11 cellular contexts compared by ENCODE assay signal in the genomic region with DNA sequence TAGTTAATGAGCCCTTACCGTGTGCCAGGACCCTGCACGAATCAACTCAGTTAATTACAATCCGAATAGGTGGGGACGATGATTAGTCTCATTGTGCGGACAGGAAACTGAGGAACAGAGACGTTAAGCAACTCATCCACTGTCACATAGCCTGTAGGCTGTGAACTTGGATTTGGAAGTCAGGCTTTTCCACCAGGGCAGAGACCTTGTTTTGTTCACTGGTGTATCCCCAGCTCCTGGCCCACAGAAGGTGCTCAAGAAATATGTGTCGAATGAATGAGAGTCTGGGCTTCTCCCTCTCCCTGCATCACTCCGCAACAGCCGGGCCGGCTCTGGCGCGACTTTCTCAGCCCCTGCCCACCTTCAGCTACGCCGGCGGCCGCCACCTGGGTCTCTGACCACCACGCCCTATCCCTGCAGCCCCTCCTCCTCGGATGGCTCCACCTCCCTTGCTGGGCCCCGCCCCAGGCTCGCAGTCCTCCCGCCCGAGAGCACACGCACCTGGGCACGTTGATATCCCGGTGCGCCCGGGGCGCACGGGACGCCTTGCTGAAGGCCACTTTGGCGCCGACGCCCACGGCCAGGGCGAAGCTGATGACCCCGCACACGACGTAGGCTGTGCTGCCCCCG. TPM values are rescaled to one million over a fixed set of nuclear protein-coding genes. Genes with fewer than 3 reads are reported as not detected.
DNase-seq lines count a peak whose midpoint lies in the region; ATAC-seq lines count a peak whose summit lies in the region.
"Had no signal": no experiment of that assay in that cellular context is flagged by ENCODE, and none has a peak within 500 bp of the region (broad histone marks: within the 10 kb centered on the region; RNA-seq: fewer than 3 reads in every experiment).

No MANE protein-coding gene starts in this region.

- peaks cover 5 to 6% of the 10 kb centered on the region in 2 donors for H3K36me3 Mint-ChIP-seq in activated T-cell treated with anti-CD3 and anti-CD28 coated beads, Interleukin-2, amount 50 U/mL, for 72 hours (ENCODE audit: insufficient read depth in 2 of 2)

- no peak overlapping the region for H3K9ac ChIP-seq in HUES6 (ENCODE audit: low read length)
- H3K9ac ChIP-seq in mesendoderm (ENCODE audit: low read length) = no peak overlapping the region

- no peak overlapping the region for H2BK15ac ChIP-seq in mesendoderm (replicated peaks; ENCODE audit: low read depth)

- DNase-seq in DMS79 (lab: John Stamatoyannopoulos, UW) = peak; percentile 48
- DNase-seq in activated T-cell treated with anti-CD3 and anti-CD28 coated beads, Interleukin-2, amount 50 U/mL, for 72 hours = peak; percentile 31 to 39
- peak; percentile 56 for DNase-seq in mesendoderm
- no peak for DNase-seq in occipital lobe (lab: John Stamatoyannopoulos, UW)
- DNase-seq in D341Med (ENCODE audit: low spot score) = no peak
- DNase-seq: lower lobe of right lung; NK-92 treated with Interleukin-12 subunit alpha and Interleukin-12 subunit beta, amount 100 ng/mL, for 24 hours had no signal

- no peak overlapping the region for H3K4me2 ChIP-seq in mesendoderm (ENCODE audit: low read length)

- H3K4ac ChIP-seq in mesendoderm (ENCODE audit: low read depth, low read length) = no peak overlapping the region

- H3K9me3 Mint-ChIP-seq in activated T-cell treated with anti-CD3 and anti-CD28 coated beads, Interleukin-2, amount 50 U/mL, for 72 hours = peaks cover 0 to 2% of the 10 kb centered on the region in 2 donors

- no peak overlapping the region for H3K27ac ChIP-seq in HUES6 (ENCODE audit: low read depth, low read length)
- H3K27ac ChIP-seq in mesendoderm (ENCODE audit: low read depth, low read length) = no peak overlapping the region
- H3K27ac ChIP-seq: lower lobe of right lung, right lobe of liver had no signal

- no peak overlapping the region for H3K56ac ChIP-seq in mesendoderm (ENCODE audit: low read length)

- no peak overlapping the region for H4K5ac ChIP-seq in mesendoderm (ENCODE audit: low read length)

- no peak overlapping the region for H3K23ac ChIP-seq in mesendoderm (ENCODE audit: low read length)

- H3K36me3 ChIP-seq in HUES6 (ENCODE audit: control insufficient read depth, insufficient read depth, low read length) (no peaks in the 10 kb centered on the region), mesendoderm (ENCODE audit: control insufficient read depth, insufficient read depth, low read length) (no peaks in the 10 kb centered on the region)
- H3K36me3 ChIP-seq: lower lobe of right lung, right lobe of liver had no signal

- H3K27me3 ChIP-seq in HUES6 (ENCODE audit: control insufficient read depth, insufficient read depth, low read length) (peaks cover 90% of the 10 kb centered on the region), mesendoderm (ENCODE audit: insufficient read depth, low read length, poor library complexity) (peaks cover 43% of the 10 kb centered on the region)

- H3K27ac Mint-ChIP-seq in activated T-cell treated with anti-CD3 and anti-CD28 coated beads, Interleukin-2, amount 50 U/mL, for 72 hours = no peak overlapping the region

- no peaks in the 10 kb centered on the region for H3K79me2 ChIP-seq in mesendoderm (ENCODE audit: control insufficient read depth, insufficient read depth, low read length)

- no peak overlapping the region for H4K8ac ChIP-seq in mesendoderm (ENCODE audit: low read depth, low read length)

- ATAC-seq in activated T-cell treated with anti-CD3 and anti-CD28 coated beads, Interleukin-2, amount 50 U/mL, for 72 hours (replicated peaks in 1 of 2) = peak; percentile 33 to 36
- ATAC-seq in HG03378 (IDR thresholded peaks at IDR 0.05; ENCODE audit: unreplicated experiment) = no peak

- H3K79me1 ChIP-seq in mesendoderm (ENCODE audit: low read length) = no peaks in the 10 kb centered on the region

- no peak overlapping the region for H2BK120ac ChIP-seq in mesendoderm (ENCODE audit: low read depth, low read length)

- no CpG with 5 or more reads among the region's 39 CpGs for WGBS in mesendoderm (ENCODE audit: extremely low coverage, insufficient coverage, low lambda C conversion rate)

- no peak overlapping the region for H2BK5ac ChIP-seq in mesendoderm (ENCODE audit: low read length)

- H2AK5ac ChIP-seq in mesendoderm (ENCODE audit: low read length) = no peak overlapping the region

- H3K9me3 ChIP-seq in HUES6 (ENCODE audit: control insufficient read depth, insufficient read depth, low read depth, low read length) = no peaks in the 10 kb centered on the region
- H3K9me3 ChIP-seq: lower lobe of right lung, right lobe of liver had no signal

- H3K4me3 ChIP-seq in HUES6 (ENCODE audit: low read depth, low read length) (peak overlapping the region; percentile 56), mesendoderm (ENCODE audit: low read length) (no peak overlapping the region)
- H3K4me3 ChIP-seq: lower lobe of right lung, right lobe of liver had no signal

- H3K18ac ChIP-seq in mesendoderm (ENCODE audit: low read length) = no peak overlapping the region

- H3K4me3 Mint-ChIP-seq in activated T-cell treated with anti-CD3 and anti-CD28 coated beads, Interleukin-2, amount 50 U/mL, for 72 hours = peak overlapping the region; percentile 34 to 78

- peaks cover 25% of the 10 kb centered on the region for H3K4me1 Mint-ChIP-seq in activated T-cell treated with anti-CD3 and anti-CD28 coated beads, Interleukin-2, amount 50 U/mL, for 72 hours (ENCODE audit: low read depth)

- peaks cover 7% of the 10 kb centered on the region for H3K4me1 ChIP-seq in HUES6 (ENCODE audit: control insufficient read depth, insufficient read depth, low read length)
- H3K4me1 ChIP-seq in mesendoderm (ENCODE audit: control insufficient read depth, low read depth, low read length) = no peaks in the 10 kb centered on the region
- H3K4me1 ChIP-seq: right lobe of liver had no signal

- H3K27me3 Mint-ChIP-seq in activated T-cell treated with anti-CD3 and anti-CD28 coated beads, Interleukin-2, amount 50 U/mL, for 72 hours (ENCODE audit: low read depth) = peaks cover 71% of the 10 kb centered on the region

RNA-seq across cellular contexts. Expression of gene SHISA7, which starts 1.3 kb away (rescaled TPM):
- under 1 TPM in 1 of 2 donors, not detected in 1; 0.17 TPM for total RNA-seq in activated T-cell treated with anti-CD3 and anti-CD28 coated beads, Interleukin-2, amount 50 U/mL, for 72 hours
- 0.06 TPM for polyA plus RNA-seq in mesendoderm (2013, experiment 1 of 2)
- 0.04 TPM for polyA plus RNA-seq in mesendoderm (2013, experiment 2 of 2)
- total RNA-seq in occipital lobe = 4.2 TPM
- total RNA-seq: lower lobe of right lung had no signal

RNA-seq across cellular contexts. Expression of gene ISOC2, which starts 19.6 kb away (rescaled TPM):
- 10 to 100 TPM; 19.5 to 20.3 TPM for total RNA-seq in activated T-cell treated with anti-CD3 and anti-CD28 coated beads, Interleukin-2, amount 50 U/mL, for 72 hours
- 16.5 TPM for polyA plus RNA-seq in mesendoderm (2013, experiment 1 of 2)
- 16.9 TPM for polyA plus RNA-seq in mesendoderm (2013, experiment 2 of 2)
- total RNA-seq in occipital lobe = 13.7 TPM

RNA-seq across cellular contexts. Expression of gene C19orf85, which starts 22.7 kb away (rescaled TPM):
- total RNA-seq in activated T-cell treated with anti-CD3 and anti-CD28 coated beads, Interleukin-2, amount 50 U/mL, for 72 hours = not detected
- 0.20 TPM for polyA plus RNA-seq in mesendoderm (2013, experiment 1 of 2)
- 0.15 TPM for polyA plus RNA-seq in mesendoderm (2013, experiment 2 of 2)
- not detected for total RNA-seq in occipital lobe
- total RNA-seq: astrocyte, lower lobe of right lung, right lobe of liver had no signal

RNA-seq across cellular contexts. Expression of gene UBE2S, which starts 34.2 kb away (rescaled TPM):
- 100 to 1,000 TPM; 192 to 223 TPM for total RNA-seq in activated T-cell treated with anti-CD3 and anti-CD28 coated beads, Interleukin-2, amount 50 U/mL, for 72 hours
- polyA plus RNA-seq in mesendoderm (2013, experiment 1 of 2) = 217 TPM
- 221 TPM for polyA plus RNA-seq in mesendoderm (2013, experiment 2 of 2)
- 35.9 TPM for total RNA-seq in occipital lobe

RNA-seq across cellular contexts. Expression of gene ZNF628, which starts 34.6 kb away (rescaled TPM):
- total RNA-seq in activated T-cell treated with anti-CD3 and anti-CD28 coated beads, Interleukin-2, amount 50 U/mL, for 72 hours = 1 to 10 TPM; 7.9 to 9.0 TPM
- 7.8 TPM for polyA plus RNA-seq in mesendoderm (2013, experiment 1 of 2)
- 8.9 TPM for polyA plus RNA-seq in mesendoderm (2013, experiment 2 of 2)
- total RNA-seq in occipital lobe = 0.78 TPM

Comparison
In these comparisons a context has a peak if more than half of its experiments do, and no peak if none do; other contexts are left out.
1. DNase-seq: peak in DMS79 (single experiment), activated T-cell treated with anti-CD3 and anti-CD28 coated beads, Interleukin-2, amount 50 U/mL, for 72 hours (2 of 2) and mesendoderm (single experiment); none in occipital lobe (single experiment) and D341Med (single experiment).